Comparison of ENCODE assay signal across 1 cellular context in the genomic region with DNA sequence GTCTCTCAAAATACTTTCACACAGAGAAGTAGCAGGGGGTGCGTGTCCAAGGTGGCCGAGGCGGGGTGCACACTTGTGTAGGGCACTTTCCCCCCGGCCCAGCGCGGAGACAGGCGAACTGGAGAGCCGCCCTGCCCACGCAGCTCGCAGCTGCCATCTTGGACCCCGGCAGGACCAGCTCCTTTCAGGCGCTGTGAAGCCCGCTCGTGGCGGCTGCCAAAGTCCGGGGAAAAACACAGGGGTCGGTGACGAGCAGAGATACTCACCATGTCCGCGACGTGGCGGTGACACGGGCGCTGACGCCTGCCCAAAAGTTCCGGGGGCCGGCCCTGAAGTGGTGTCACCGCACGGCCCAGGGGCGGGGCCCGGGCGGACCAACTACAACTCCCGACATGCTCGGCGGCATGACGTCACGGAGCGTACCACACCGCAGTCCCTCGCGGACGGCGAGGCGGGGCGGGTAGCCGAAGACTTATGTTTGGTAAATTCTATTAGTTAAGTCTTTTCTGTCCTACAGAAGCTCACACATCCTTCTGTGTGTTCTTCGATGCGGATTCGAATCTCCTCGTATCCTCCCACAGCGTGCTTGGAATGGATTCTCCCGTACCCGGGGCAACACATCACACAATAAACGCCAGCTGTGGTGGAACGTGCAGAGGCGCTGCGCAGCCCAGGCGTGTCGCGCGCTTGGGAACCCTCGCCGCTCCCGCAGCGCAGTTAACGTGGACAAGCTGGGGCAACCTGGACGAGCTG.
TF ChIP-seq lines count a peak whose summit lies in the region.

A gene with protein sequence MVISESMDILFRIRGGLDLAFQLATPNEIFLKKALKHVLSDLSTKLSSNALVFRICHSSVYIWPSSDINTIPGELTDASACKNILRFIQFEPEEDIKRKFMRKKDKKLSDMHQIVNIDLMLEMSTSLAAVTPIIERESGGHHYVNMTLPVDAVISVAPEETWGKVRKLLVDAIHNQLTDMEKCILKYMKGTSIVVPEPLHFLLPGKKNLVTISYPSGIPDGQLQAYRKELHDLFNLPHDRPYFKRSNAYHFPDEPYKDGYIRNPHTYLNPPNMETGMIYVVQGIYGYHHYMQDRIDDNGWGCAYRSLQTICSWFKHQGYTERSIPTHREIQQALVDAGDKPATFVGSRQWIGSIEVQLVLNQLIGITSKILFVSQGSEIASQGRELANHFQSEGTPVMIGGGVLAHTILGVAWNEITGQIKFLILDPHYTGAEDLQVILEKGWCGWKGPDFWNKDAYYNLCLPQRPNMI (minus strand): TSS at position 365 of the 753 bp plus-strand sequence. CDS start 96 bp downstream, at position 269.

TF ChIP-seq in K562, 482 proteins besides CTCF, POLR2A, EP300 and RAD21 (continued from another document and continues in another):
- TF ChIP-seq ZNF277 (CRISPR knock-in tag; IDR thresholded peaks at IDR 0.05; ENCODE audit: borderline replicate concordance) (no peak), EZH2 (IDR thresholded peaks at IDR 0.05; ENCODE audit: borderline replicate concordance, low read depth, low read length) (no peak), DACH1 (IDR thresholded peaks at IDR 0.05; ENCODE audit: partially characterized antibody) (peak; percentile 94), SETDB1 (IDR thresholded peaks at IDR 0.05; ENCODE audit: low read length) (no peak), TRIM25 (IDR thresholded peaks at IDR 0.05; ENCODE audit: borderline replicate concordance) (no peak), TBP (optimal IDR thresholded peaks at IDR 0.05; ENCODE audit: low read depth, low read length) (peak; percentile 69), ASH1L (IDR thresholded peaks at IDR 0.05; ENCODE audit: borderline replicate concordance, low read depth, partially characterized antibody) (peak; percentile 84), DMBX1 (CRISPR knock-in tag; IDR thresholded peaks at IDR 0.05; ENCODE audit: borderline replicate concordance) (no peak), KAT7 (CRISPR knock-in tag; IDR thresholded peaks at IDR 0.05; ENCODE audit: borderline replicate concordance) (peak; percentile 41; the same call in 1 of the 2 replicates), GATAD2A (IDR thresholded peaks at IDR 0.05) (no peak), GTF2B (IDR thresholded peaks at IDR 0.05; ENCODE audit: extremely low read depth, insufficient read length) (no peak), CUX1 (CRISPR knock-in tag; IDR thresholded peaks at IDR 0.05) (no peak), ZNF507 (tag; conservative IDR thresholded peaks at IDR 0.05) (no peak), STAT5B (CRISPR knock-in tag; IDR thresholded peaks at IDR 0.05) (no peak), HNRNPH1 (optimal IDR thresholded peaks at IDR 0.05; ENCODE audit: low read depth, low read length) (no peak), ZNF143 (CRISPR knock-in tag; IDR thresholded peaks at IDR 0.05) (peak; percentile 99), DDX20 (tag; IDR thresholded peaks at IDR 0.05; ENCODE audit: low read depth) (no peak), CAMTA2 (CRISPR knock-in tag; conservative IDR thresholded peaks at IDR 0.05) (no peak), NRF1 (conservative IDR thresholded peaks at IDR 0.05 in 1 of 2, IDR thresholded peaks at IDR 0.05 in 1 of 2) (peak; percentile 89 to 91), SRSF9 (IDR thresholded peaks at IDR 0.05; ENCODE audit: borderline replicate concordance, low read depth, low read length) (no peak), BCOR (IDR thresholded peaks at IDR 0.05) (peak; percentile 78), ZMIZ1 (IDR thresholded peaks at IDR 0.05; ENCODE audit: low read depth in 2 of 2, low read length in 2 of 2) (no peak), CCNT2 (IDR thresholded peaks at IDR 0.05; ENCODE audit: borderline replicate concordance, extremely low read depth, insufficient read length, low read depth, low read length) (peak; percentile 38), SRSF3 (IDR thresholded peaks at IDR 0.05; ENCODE audit: insufficient read depth, low read length) (no peak), ZNF311 (CRISPR knock-in tag; IDR thresholded peaks at IDR 0.05) (no peak), BDP1 (IDR thresholded peaks at IDR 0.05; ENCODE audit: insufficient read depth, insufficient read length) (no peak), KDM2B (CRISPR knock-in tag; IDR thresholded peaks at IDR 0.05) (0 out of 2 replicates have a peak, but pooled peaks have one; percentile 8), ETV5 (CRISPR knock-in tag; IDR thresholded peaks at IDR 0.05; ENCODE audit: low read depth) (no peak), SMARCE1 (IDR thresholded peaks at IDR 0.05) (no peak), ZNF408 (CRISPR knock-in tag; IDR thresholded peaks at IDR 0.05; ENCODE audit: low read depth) (no peak), NELFE (IDR thresholded peaks at IDR 0.05; ENCODE audit: insufficient read depth, insufficient read length) (no peak), TARDBP (IDR thresholded peaks at IDR 0.05) (peak; percentile 39; the same call in 1 of the 2 replicates), NR1H2 (CRISPR knock-in tag; IDR thresholded peaks at IDR 0.05) (no peak), ZFP36 (IDR thresholded peaks at IDR 0.05; ENCODE audit: low read depth, low read length, partially characterized antibody) (no peak)
- TF ChIP-seq, protein P1, sequence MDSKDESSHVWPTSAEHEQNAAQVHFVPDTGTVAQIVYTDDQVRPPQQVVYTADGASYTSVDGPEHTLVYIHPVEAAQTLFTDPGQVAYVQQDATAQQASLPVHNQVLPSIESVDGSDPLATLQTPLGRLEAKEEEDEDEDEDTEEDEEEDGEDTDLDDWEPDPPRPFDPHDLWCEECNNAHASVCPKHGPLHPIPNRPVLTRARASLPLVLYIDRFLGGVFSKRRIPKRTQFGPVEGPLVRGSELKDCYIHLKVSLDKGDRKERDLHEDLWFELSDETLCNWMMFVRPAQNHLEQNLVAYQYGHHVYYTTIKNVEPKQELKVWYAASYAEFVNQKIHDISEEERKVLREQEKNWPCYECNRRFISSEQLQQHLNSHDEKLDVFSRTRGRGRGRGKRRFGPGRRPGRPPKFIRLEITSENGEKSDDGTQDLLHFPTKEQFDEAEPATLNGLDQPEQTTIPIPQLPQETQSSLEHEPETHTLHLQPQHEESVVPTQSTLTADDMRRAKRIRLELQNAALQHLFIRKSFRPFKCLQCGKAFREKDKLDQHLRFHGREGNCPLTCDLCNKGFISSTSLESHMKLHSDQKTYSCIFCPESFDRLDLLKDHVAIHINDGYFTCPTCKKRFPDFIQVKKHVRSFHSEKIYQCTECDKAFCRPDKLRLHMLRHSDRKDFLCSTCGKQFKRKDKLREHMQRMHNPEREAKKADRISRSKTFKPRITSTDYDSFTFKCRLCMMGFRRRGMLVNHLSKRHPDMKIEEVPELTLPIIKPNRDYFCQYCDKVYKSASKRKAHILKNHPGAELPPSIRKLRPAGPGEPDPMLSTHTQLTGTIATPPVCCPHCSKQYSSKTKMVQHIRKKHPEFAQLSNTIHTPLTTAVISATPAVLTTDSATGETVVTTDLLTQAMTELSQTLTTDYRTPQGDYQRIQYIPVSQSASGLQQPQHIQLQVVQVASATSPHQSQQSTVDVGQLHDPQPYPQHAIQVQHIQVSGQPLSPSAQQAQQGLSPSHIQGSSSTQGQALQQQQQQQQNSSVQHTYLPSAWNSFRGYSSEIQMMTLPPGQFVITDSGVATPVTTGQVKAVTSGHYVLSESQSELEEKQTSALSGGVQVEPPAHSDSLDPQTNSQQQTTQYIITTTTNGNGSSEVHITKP (IDR thresholded peaks at IDR 0.05; ENCODE audit: partially characterized antibody): peak; percentile 100
- TF ChIP-seq, protein P2, sequence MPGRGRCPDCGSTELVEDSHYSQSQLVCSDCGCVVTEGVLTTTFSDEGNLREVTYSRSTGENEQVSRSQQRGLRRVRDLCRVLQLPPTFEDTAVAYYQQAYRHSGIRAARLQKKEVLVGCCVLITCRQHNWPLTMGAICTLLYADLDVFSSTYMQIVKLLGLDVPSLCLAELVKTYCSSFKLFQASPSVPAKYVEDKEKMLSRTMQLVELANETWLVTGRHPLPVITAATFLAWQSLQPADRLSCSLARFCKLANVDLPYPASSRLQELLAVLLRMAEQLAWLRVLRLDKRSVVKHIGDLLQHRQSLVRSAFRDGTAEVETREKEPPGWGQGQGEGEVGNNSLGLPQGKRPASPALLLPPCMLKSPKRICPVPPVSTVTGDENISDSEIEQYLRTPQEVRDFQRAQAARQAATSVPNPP (IDR thresholded peaks at IDR 0.05; ENCODE audit: borderline replicate concordance, insufficient read depth, insufficient read length): no peak
